8 cellular contexts compared by ENCODE assay signal in the genomic region with DNA sequence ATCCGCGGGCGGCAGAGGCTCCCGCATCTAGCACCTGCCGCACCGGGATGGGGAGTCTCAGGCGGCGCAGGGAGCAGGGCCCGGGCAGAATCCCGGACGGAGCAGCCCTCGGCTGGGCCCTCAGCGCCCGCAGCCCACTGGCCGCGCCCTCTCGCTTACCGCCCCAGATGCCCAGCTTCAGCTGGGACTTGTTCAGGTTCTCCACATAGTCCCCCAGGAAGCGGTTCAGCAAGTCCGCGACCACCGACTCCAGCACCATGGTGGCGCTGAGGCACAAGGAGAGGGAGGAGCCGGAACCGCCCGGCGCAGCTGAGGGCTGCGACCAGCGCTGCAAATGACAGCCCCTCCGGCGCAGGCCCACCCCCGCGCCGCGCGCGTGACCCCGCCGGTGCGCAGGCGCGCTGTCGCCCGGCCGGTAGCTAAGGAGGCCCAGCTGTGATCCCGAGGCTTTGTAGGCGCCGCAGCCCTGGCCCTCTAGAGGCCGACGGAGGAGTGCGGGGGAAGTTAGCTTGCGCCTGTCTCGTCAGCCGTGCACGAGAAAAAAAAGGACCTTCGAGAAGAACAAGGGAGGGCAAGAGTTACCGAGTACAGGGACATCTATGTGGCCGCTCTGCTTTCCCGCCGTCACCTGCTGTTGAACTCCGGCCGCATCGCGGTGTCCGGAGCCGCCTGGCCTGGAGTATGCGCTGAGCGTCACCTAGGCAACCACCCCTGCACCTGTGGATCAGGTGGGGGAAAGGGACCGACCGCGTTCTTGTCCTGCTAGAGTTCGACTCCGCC. TPM values are rescaled to one million over a fixed set of nuclear protein-coding genes. Genes with fewer than 3 reads are reported as not detected.
DNase-seq lines count a peak whose midpoint lies in the region; ATAC-seq and TF ChIP-seq lines count a peak whose summit lies in the region.

A gene with protein sequence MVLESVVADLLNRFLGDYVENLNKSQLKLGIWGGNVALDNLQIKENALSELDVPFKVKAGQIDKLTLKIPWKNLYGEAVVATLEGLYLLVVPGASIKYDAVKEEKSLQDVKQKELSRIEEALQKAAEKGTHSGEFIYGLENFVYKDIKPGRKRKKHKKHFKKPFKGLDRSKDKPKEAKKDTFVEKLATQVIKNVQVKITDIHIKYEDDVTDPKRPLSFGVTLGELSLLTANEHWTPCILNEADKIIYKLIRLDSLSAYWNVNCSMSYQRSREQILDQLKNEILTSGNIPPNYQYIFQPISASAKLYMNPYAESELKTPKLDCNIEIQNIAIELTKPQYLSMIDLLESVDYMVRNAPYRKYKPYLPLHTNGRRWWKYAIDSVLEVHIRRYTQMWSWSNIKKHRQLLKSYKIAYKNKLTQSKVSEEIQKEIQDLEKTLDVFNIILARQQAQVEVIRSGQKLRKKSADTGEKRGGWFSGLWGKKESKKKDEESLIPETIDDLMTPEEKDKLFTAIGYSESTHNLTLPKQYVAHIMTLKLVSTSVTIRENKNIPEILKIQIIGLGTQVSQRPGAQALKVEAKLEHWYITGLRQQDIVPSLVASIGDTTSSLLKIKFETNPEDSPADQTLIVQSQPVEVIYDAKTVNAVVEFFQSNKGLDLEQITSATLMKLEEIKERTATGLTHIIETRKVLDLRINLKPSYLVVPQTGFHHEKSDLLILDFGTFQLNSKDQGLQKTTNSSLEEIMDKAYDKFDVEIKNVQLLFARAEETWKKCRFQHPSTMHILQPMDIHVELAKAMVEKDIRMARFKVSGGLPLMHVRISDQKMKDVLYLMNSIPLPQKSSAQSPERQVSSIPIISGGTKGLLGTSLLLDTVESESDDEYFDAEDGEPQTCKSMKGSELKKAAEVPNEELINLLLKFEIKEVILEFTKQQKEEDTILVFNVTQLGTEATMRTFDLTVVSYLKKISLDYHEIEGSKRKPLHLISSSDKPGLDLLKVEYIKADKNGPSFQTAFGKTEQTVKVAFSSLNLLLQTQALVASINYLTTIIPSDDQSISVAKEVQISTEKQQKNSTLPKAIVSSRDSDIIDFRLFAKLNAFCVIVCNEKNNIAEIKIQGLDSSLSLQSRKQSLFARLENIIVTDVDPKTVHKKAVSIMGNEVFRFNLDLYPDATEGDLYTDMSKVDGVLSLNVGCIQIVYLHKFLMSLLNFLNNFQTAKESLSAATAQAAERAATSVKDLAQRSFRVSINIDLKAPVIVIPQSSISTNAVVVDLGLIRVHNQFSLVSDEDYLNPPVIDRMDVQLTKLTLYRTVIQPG (N-terminal part only) (minus strand): TSS at position 332 of the 780 bp plus-strand sequence. CDS start 73 bp downstream, at position 259.

- H3K9me2 ChIP-seq in PC-3 (replicated peaks; ENCODE audit: low read length) = no peaks in the 10 kb centered on the region

- H3K4me1 Mint-ChIP-seq in IgD-negative memory B cell = peaks cover 15 to 26% (median 25%) of the 10 kb centered on the region in 3 donors

- peak within 1 kb of the TSS; percentile 84 for H3K4me2 ChIP-seq in PC-3 (ENCODE audit: low read length)

- H3K9ac ChIP-seq in PC-3 (ENCODE audit: low read length) = peak within 1 kb of the TSS; percentile 75
- peak within 1 kb of the TSS; percentile 72 for H3K9ac ChIP-seq in muscle layer of colon (ENCODE audit: low read length)

- H3K27me3 Mint-ChIP-seq in IgD-negative memory B cell = no peaks in the 10 kb centered on the region

- POLR2A ChIA-PET in PC-3 (lab: Charles Lee; ENCODE audit: unreplicated experiment) = interaction anchor here (0.5 to 0.6 kb wide), 2 partner anchors 13 to 183 kb away, joined by 4 to 5 read pairs; no protein-coding TSS in a partner anchor

- peak within 1 kb of the TSS; percentile 94 for H3K4me3 ChIP-seq in PC-3 (ENCODE audit: low read length)
- H3K4me3 ChIP-seq in muscle layer of colon (ENCODE audit: low read depth in 1 of 2, low read length in 2 of 2) = peak within 1 kb of the TSS; percentile 83 to 93

- H3K36me3 ChIP-seq in PC-3 (ENCODE audit: low read depth, low read length) (no peaks in the 10 kb centered on the region), muscle layer of colon (ENCODE audit: insufficient read depth, low read length) (no peaks in the 10 kb centered on the region)

- H3K4me3 Mint-ChIP-seq in IgD-negative memory B cell = peak within 1 kb of the TSS; percentile 94 to 99 (median 98)

- BruUV-seq in PC-3 (replicated peaks; lab: Mats Ljungman, UMichigan) = no TSS peak

- no peaks in the 10 kb centered on the region for H4K20me1 ChIP-seq in PC-3 (ENCODE audit: low read length)

- peak; percentile 66 for TF ChIP-seq CTCF in PC-3 (conservative IDR thresholded peaks at IDR 0.05; ENCODE audit: low read depth, low read length)

- H3K9me3 ChIP-seq in PC-3 (ENCODE audit: low read length) (no peaks in the 10 kb centered on the region), muscle layer of colon (ENCODE audit: low read length) (no peaks in the 10 kb centered on the region)

- no peaks in the 10 kb centered on the region for H3K27me3 ChIP-seq in PC-3 (ENCODE audit: low read length)
- no peaks in the 10 kb centered on the region for H3K27me3 ChIP-seq in muscle layer of colon (ENCODE audit: control insufficient read depth in 1 of 2, insufficient read depth in 2 of 2, low read length in 2 of 2)

- H3K27ac ChIP-seq in PC-3 (ENCODE audit: low read length) = peak within 1 kb of the TSS; percentile 11; the same call in 1 of the 2 replicates
- H3K27ac ChIP-seq in muscle layer of colon (ENCODE audit: low read depth, low read length) = peak within 1 kb of the TSS; percentile 93

- CTCF ChIA-PET in PC-3 (lab: Charles Lee) = interaction anchor here (1.1 kb wide), 1 partner anchor 153 kb away, joined by 3 read pairs; no protein-coding TSS in a partner anchor

- DNase-seq in DMS53 (lab: John Stamatoyannopoulos, UW) (peak; percentile 97), PC-3 (peak; percentile 89), erythroblast (lab: John Stamatoyannopoulos, UW) (peak; percentile 94 to 95)
- peak; percentile 93 for DNase-seq in activated T-cell treated with anti-CD3 and anti-CD28 coated beads, Interleukin-2, amount 50 U/mL, for 1 hour
- peak; percentile 67 for DNase-seq in stimulated activated CD8-positive, alpha-beta memory T cell treated with anti-CD3 and anti-CD28 coated beads, Interleukin-7, amount 100 ng/mL, for 24 hours (ENCODE audit: low read depth)

- peak; percentile 75 for TF ChIP-seq POLR2A in erythroblast (IDR thresholded peaks at IDR 0.05; ENCODE audit: low read length)

- peak within 1 kb of the TSS; percentile 96 for H2AFZ ChIP-seq in PC-3 (ENCODE audit: low read length)

- H3K4me1 ChIP-seq in PC-3 (ENCODE audit: insufficient read depth, low read length) = peaks cover 13% of the 10 kb centered on the region
- peaks cover 7% of the 10 kb centered on the region for H3K4me1 ChIP-seq in muscle layer of colon (ENCODE audit: insufficient read depth, low read length)

- H3K79me2 ChIP-seq in PC-3 (ENCODE audit: low read length) = peaks cover 17% of the 10 kb centered on the region

- peak within 1 kb of the TSS; percentile 88 to 99 (median 96) for H3K27ac Mint-ChIP-seq in IgD-negative memory B cell

- H3K9me3 Mint-ChIP-seq in IgD-negative memory B cell = no peaks in the 10 kb centered on the region

- peaks cover 2% of the 10 kb centered on the region for H3K36me3 Mint-ChIP-seq in IgD-negative memory B cell

- intact Hi-C loops in PC-3 (cut with micrococcal nuclease) = loop anchor here (5.0 to 10.0 kb wide), 2 partner anchors 52 to 76 kb away; no protein-coding TSS in a partner anchor

- ATAC-seq in GM21529 (IDR thresholded peaks at IDR 0.05; ENCODE audit: unreplicated experiment) (peak; percentile 82), PC-3 (peak; percentile 91)

- H3F3A ChIP-seq in PC-3 (ENCODE audit: low read length, unreplicated experiment) = no peaks in the 10 kb centered on the region

RNA-seq across cellular contexts. Expression of the gene that starts here (rescaled TPM):
- 17.2 TPM for polyA plus RNA-seq in IgD-negative memory B cell
- total RNA-seq in PC-3 (2014; rRNA removed) = 11.3 and 11.4 TPM in 2 replicates

Comparison
In these comparisons a context has a peak if more than half of its experiments do, and no peak if none do; other contexts are left out.
1. Peak in every context shown above with its lines: DNase-seq, ATAC-seq, H3K4me3 ChIP-seq and H3K27ac ChIP-seq.